Comparison of ENCODE assay signal across 8 cellular contexts in genomic region chr11:67791598-67792170, GRCh38.
DNase-seq lines count a peak whose midpoint lies in the region; ATAC-seq and TF ChIP-seq lines count a peak whose summit lies in the region.
"Not testable (repeated sequence)": the region's sequence is repeated elsewhere in the genome, so short reads cannot be mapped to it uniquely, and the experiment has no call there.

No MANE protein-coding gene starts in this region.

- peak overlapping the region; percentile 11; the same call in 1 of the 2 replicates for H3K4me2 ChIP-seq in BLaER1
- H3K4me2 ChIP-seq in mesendoderm (ENCODE audit: low read length), result not testable (repeated sequence)

- WGBS in mesendoderm (ENCODE audit: extremely low coverage, insufficient coverage, low lambda C conversion rate), result no CpG with 5 or more reads among the region's 11 CpGs

- H3K56ac ChIP-seq in mesendoderm (ENCODE audit: low read length), result peak overlapping the region; percentile 79

- not testable (repeated sequence) for H3K36me3 ChIP-seq in BLaER1; mesendoderm (ENCODE audit: control insufficient read depth, insufficient read depth, low read length)

- not testable (repeated sequence) for ATAC-seq in activated T-cell treated with anti-CD3 and anti-CD28 coated beads, Interleukin-2, amount 50 U/mL, for 72 hours (replicated peaks in 1 of 2); stimulated activated memory B cell treated with anti-CD40 and anti-IgM and Interleukin-4, amounts not matched to agents 10 μg/mL and 1 μg/mL and 100 μg/mL, for 72 hours

- H3K79me2 ChIP-seq in mesendoderm (ENCODE audit: control insufficient read depth, insufficient read depth, low read length), result not testable (repeated sequence)

- peak overlapping the region; percentile 87 for H2BK5ac ChIP-seq in mesendoderm (ENCODE audit: low read length)

- not testable (repeated sequence) for TF ChIP-seq CTCF in epithelial cell of esophagus (IDR thresholded peaks at IDR 0.05; ENCODE audit: insufficient read depth, low read depth, low read length, missing control alignments)

- not testable (repeated sequence) for H3K4me1 ChIP-seq in BLaER1; mesendoderm (ENCODE audit: control insufficient read depth, low read depth, low read length)

- H3K79me1 ChIP-seq in mesendoderm (ENCODE audit: low read length), result not testable (repeated sequence)

- not testable (repeated sequence) for H3K9ac ChIP-seq in BLaER1
- peak overlapping the region; percentile 32 for H3K9ac ChIP-seq in mesendoderm (ENCODE audit: low read length)

- not testable (repeated sequence) for H3K27me3 ChIP-seq in BLaER1; mesendoderm (ENCODE audit: insufficient read depth, low read length, poor library complexity)

- H3K9me3 Mint-ChIP-seq in activated T-cell treated with anti-CD3 and anti-CD28 coated beads, Interleukin-2, amount 50 U/mL, for 72 hours; stimulated activated memory B cell treated with anti-CD40 and anti-IgM and Interleukin-4, amounts not matched to agents 10 μg/mL and 1 μg/mL and 100 μg/mL, for 72 hours: not testable (repeated sequence)

- H3K9me3 ChIP-seq in BLaER1, result not testable (repeated sequence)

- H3K36me3 Mint-ChIP-seq in activated T-cell treated with anti-CD3 and anti-CD28 coated beads, Interleukin-2, amount 50 U/mL, for 72 hours (ENCODE audit: insufficient read depth in 2 of 2); stimulated activated memory B cell treated with anti-CD40 and anti-IgM and Interleukin-4, amounts not matched to agents 10 μg/mL and 1 μg/mL and 100 μg/mL, for 72 hours: not testable (repeated sequence)

- not testable (repeated sequence) for H3K4me3 ChIP-seq in BLaER1; epithelial cell of esophagus (ENCODE audit: low read length); mesendoderm (ENCODE audit: low read length)
- H3K4me3 ChIP-seq in Jurkat, Clone E6-1 (ENCODE audit: low read length), result peak overlapping the region; percentile 5; the same call in 1 of the 2 replicates

- H3K4me3 Mint-ChIP-seq in activated T-cell treated with anti-CD3 and anti-CD28 coated beads, Interleukin-2, amount 50 U/mL, for 72 hours, result peak overlapping the region; percentile 25 to 45
- not testable (repeated sequence) for H3K4me3 Mint-ChIP-seq in stimulated activated memory B cell treated with anti-CD40 and anti-IgM and Interleukin-4, amounts not matched to agents 10 μg/mL and 1 μg/mL and 100 μg/mL, for 72 hours

- H3K4ac ChIP-seq in mesendoderm (ENCODE audit: low read depth, low read length), result not testable (repeated sequence)

- not testable (repeated sequence) for H4K20me1 ChIP-seq in BLaER1

- H4K8ac ChIP-seq in mesendoderm (ENCODE audit: low read depth, low read length), result not testable (repeated sequence)

- not testable (repeated sequence) for H3K27ac ChIP-seq in BLaER1
- H3K27ac ChIP-seq in mesendoderm (ENCODE audit: low read depth, low read length), result peak overlapping the region; percentile 59

- not testable (repeated sequence) for H2BK15ac ChIP-seq in mesendoderm (replicated peaks; ENCODE audit: low read depth)

- H2BK120ac ChIP-seq in mesendoderm (ENCODE audit: low read depth, low read length), result not testable (repeated sequence)

- H3K23ac ChIP-seq in mesendoderm (ENCODE audit: low read length), result not testable (repeated sequence)

- peak overlapping the region; percentile 3 for H3K18ac ChIP-seq in mesendoderm (ENCODE audit: low read length)

- H3K27ac Mint-ChIP-seq in activated T-cell treated with anti-CD3 and anti-CD28 coated beads, Interleukin-2, amount 50 U/mL, for 72 hours, result not testable (repeated sequence)
- H3K27ac Mint-ChIP-seq in stimulated activated memory B cell treated with anti-CD40 and anti-IgM and Interleukin-4, amounts not matched to agents 10 μg/mL and 1 μg/mL and 100 μg/mL, for 72 hours, result peak overlapping the region; percentile 43

- not testable (repeated sequence) for H4K5ac ChIP-seq in mesendoderm (ENCODE audit: low read length)

- not testable (repeated sequence) for H3K27me3 Mint-ChIP-seq in activated T-cell treated with anti-CD3 and anti-CD28 coated beads, Interleukin-2, amount 50 U/mL, for 72 hours (ENCODE audit: low read depth)
- peaks cover 22% of the 10 kb centered on the region for H3K27me3 Mint-ChIP-seq in stimulated activated memory B cell treated with anti-CD40 and anti-IgM and Interleukin-4, amounts not matched to agents 10 μg/mL and 1 μg/mL and 100 μg/mL, for 72 hours

- DNase-seq in Daoy (ENCODE audit: low read depth) (peak; percentile 20), NCI-H69 (lab: John Stamatoyannopoulos, UW) (peak; percentile 4), epithelial cell of esophagus (ENCODE audit: low read depth) (peak; percentile 29), mesendoderm (peak; percentile 64)
- peak; percentile 60 for DNase-seq in Jurkat, Clone E6-1 (ENCODE audit: low read depth, low spot score)
- DNase-seq in activated T-cell treated with anti-CD3 and anti-CD28 coated beads, Interleukin-2, amount 50 U/mL, for 72 hours, result not testable (repeated sequence)

- peaks cover 13% of the 10 kb centered on the region for H3K4me1 Mint-ChIP-seq in activated T-cell treated with anti-CD3 and anti-CD28 coated beads, Interleukin-2, amount 50 U/mL, for 72 hours (ENCODE audit: low read depth)
- H3K4me1 Mint-ChIP-seq in stimulated activated memory B cell treated with anti-CD40 and anti-IgM and Interleukin-4, amounts not matched to agents 10 μg/mL and 1 μg/mL and 100 μg/mL, for 72 hours, result peaks cover 13% of the 10 kb centered on the region

- not testable (repeated sequence) for H2AK5ac ChIP-seq in mesendoderm (ENCODE audit: low read length)
